In genomic region chr2:234823877-234824376, GRCh38 we compare ENCODE assay signal across 1 cellular context.
TF ChIP-seq lines count a peak whose summit lies in the region.

No MANE protein-coding gene starts in this region.

TF ChIP-seq in HepG2, 621 proteins besides CTCF, POLR2A, EP300 and RAD21 (continued from another document and continues in another):
- TF ChIP-seq, protein P1, sequence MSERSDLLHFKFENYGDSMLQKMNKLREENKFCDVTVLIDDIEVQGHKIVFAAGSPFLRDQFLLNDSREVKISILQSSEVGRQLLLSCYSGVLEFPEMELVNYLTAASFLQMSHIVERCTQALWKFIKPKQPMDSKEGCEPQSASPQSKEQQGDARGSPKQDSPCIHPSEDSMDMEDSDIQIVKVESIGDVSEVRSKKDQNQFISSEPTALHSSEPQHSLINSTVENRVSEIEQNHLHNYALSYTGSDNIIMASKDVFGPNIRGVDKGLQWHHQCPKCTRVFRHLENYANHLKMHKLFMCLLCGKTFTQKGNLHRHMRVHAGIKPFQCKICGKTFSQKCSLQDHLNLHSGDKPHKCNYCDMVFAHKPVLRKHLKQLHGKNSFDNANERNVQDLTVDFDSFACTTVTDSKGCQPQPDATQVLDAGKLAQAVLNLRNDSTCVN (CRISPR knock-in tag; IDR thresholded peaks at IDR 0.05; ENCODE audit: borderline replicate concordance): no peak; the same call in 1 of the 2 replicates
- no peak for TF ChIP-seq LCORL (IDR thresholded peaks at IDR 0.05)
- 0 out of 2 replicates have a peak, but pooled peaks have one; percentile 40 for TF ChIP-seq LCORL (CRISPR knock-in tag; IDR thresholded peaks at IDR 0.05)
- peak; percentile 95 for TF ChIP-seq SOX5 (CRISPR knock-in tag; IDR thresholded peaks at IDR 0.05; ENCODE audit: borderline replicate concordance)
- no peak for TF ChIP-seq ZNF615 (CRISPR knock-in tag; IDR thresholded peaks at IDR 0.05; ENCODE audit: borderline replicate concordance)
- no peak for TF ChIP-seq ZSCAN12 (CRISPR knock-in tag; IDR thresholded peaks at IDR 0.05)
- TF ChIP-seq ZNF441 (CRISPR knock-in tag; IDR thresholded peaks at IDR 0.05; ENCODE audit: borderline replicate concordance): peak; percentile 67; the same call in 1 of the 2 replicates
- TF ChIP-seq ZBTB44 (CRISPR knock-in tag; IDR thresholded peaks at IDR 0.05): no peak
- TF ChIP-seq POGZ (CRISPR knock-in tag; IDR thresholded peaks at IDR 0.05): peak; percentile 58; the same call in 1 of the 2 replicates
- TF ChIP-seq PAWR (CRISPR knock-in tag; IDR thresholded peaks at IDR 0.05; ENCODE audit: borderline replicate concordance): no peak
- TF ChIP-seq ZMYM2 (CRISPR knock-in tag; IDR thresholded peaks at IDR 0.05): 0 out of 2 replicates have a peak, but pooled peaks have one; percentile 54
- TF ChIP-seq EZH2 (conservative IDR thresholded peaks at IDR 0.05; ENCODE audit: low read depth, low read length): no peak
- TF ChIP-seq ZFX (CRISPR knock-in tag; IDR thresholded peaks at IDR 0.05; ENCODE audit: low read depth): no peak
- TF ChIP-seq MATR3 (CRISPR knock-in tag; IDR thresholded peaks at IDR 0.05): no peak
- TF ChIP-seq BHLHE40 (IDR thresholded peaks at IDR 0.05; ENCODE audit: low read length): 0 out of 2 replicates have a peak, but pooled peaks have one; percentile 46
- TF ChIP-seq, protein P2, sequence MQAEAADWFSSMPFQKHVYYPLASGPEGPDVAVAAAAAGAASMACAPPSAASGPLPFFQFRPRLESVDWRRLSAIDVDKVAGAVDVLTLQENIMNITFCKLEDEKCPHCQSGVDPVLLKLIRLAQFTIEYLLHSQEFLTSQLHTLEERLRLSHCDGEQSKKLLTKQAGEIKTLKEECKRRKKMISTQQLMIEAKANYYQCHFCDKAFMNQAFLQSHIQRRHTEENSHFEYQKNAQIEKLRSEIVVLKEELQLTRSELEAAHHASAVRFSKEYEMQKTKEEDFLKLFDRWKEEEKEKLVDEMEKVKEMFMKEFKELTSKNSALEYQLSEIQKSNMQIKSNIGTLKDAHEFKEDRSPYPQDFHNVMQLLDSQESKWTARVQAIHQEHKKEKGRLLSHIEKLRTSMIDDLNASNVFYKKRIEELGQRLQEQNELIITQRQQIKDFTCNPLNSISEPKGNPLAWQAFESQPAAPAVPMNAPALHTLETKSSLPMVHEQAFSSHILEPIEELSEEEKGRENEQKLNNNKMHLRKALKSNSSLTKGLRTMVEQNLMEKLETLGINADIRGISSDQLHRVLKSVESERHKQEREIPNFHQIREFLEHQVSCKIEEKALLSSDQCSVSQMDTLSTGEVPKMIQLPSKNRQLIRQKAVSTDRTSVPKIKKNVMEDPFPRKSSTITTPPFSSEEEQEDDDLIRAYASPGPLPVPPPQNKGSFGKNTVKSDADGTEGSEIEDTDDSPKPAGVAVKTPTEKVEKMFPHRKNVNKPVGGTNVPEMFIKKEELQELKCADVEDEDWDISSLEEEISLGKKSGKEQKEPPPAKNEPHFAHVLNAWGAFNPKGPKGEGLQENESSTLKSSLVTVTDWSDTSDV (CRISPR knock-in tag; IDR thresholded peaks at IDR 0.05): no peak
- TF ChIP-seq KDM1A (CRISPR knock-in tag; IDR thresholded peaks at IDR 0.05): no peak
- TF ChIP-seq ZNF468 (CRISPR knock-in tag; IDR thresholded peaks at IDR 0.05): no peak
- peak; percentile 32 for TF ChIP-seq ASH2L (IDR thresholded peaks at IDR 0.05; ENCODE audit: insufficient read length, low read depth, low read length)
- TF ChIP-seq GATAD2A (CRISPR knock-in tag; IDR thresholded peaks at IDR 0.05): peak; percentile 78
- TF ChIP-seq, protein P3, sequence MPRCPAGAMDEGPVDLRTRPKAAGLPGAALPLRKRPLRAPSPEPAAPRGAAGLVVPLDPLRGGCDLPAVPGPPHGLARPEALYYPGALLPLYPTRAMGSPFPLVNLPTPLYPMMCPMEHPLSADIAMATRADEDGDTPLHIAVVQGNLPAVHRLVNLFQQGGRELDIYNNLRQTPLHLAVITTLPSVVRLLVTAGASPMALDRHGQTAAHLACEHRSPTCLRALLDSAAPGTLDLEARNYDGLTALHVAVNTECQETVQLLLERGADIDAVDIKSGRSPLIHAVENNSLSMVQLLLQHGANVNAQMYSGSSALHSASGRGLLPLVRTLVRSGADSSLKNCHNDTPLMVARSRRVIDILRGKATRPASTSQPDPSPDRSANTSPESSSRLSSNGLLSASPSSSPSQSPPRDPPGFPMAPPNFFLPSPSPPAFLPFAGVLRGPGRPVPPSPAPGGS (CRISPR knock-in tag; IDR thresholded peaks at IDR 0.05): no peak
- TF ChIP-seq, protein P4, sequence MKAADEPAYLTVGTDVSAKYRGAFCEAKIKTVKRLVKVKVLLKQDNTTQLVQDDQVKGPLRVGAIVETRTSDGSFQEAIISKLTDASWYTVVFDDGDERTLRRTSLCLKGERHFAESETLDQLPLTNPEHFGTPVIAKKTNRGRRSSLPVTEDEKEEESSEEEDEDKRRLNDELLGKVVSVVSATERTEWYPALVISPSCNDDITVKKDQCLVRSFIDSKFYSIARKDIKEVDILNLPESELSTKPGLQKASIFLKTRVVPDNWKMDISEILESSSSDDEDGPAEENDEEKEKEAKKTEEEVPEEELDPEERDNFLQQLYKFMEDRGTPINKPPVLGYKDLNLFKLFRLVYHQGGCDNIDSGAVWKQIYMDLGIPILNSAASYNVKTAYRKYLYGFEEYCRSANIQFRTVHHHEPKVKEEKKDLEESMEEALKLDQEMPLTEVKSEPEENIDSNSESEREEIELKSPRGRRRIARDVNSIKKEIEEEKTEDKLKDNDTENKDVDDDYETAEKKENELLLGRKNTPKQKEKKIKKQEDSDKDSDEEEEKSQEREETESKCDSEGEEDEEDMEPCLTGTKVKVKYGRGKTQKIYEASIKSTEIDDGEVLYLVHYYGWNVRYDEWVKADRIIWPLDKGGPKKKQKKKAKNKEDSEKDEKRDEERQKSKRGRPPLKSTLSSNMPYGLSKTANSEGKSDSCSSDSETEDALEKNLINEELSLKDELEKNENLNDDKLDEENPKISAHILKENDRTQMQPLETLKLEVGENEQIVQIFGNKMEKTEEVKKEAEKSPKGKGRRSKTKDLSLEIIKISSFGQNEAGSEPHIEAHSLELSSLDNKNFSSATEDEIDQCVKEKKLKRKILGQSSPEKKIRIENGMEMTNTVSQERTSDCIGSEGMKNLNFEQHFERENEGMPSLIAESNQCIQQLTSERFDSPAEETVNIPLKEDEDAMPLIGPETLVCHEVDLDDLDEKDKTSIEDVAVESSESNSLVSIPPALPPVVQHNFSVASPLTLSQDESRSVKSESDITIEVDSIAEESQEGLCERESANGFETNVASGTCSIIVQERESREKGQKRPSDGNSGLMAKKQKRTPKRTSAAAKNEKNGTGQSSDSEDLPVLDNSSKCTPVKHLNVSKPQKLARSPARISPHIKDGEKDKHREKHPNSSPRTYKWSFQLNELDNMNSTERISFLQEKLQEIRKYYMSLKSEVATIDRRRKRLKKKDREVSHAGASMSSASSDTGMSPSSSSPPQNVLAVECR (CRISPR knock-in tag; IDR thresholded peaks at IDR 0.05; ENCODE audit: borderline replicate concordance): 0 out of 2 replicates have a peak, but pooled peaks have one; percentile 12
- TF ChIP-seq HOXD1 (CRISPR knock-in tag; IDR thresholded peaks at IDR 0.05): no peak
- no peak for TF ChIP-seq TAF15 (IDR thresholded peaks at IDR 0.05; ENCODE audit: low read depth, low read length, poor library complexity, severe bottlenecking)
- TF ChIP-seq ZNF17 (CRISPR knock-in tag; IDR thresholded peaks at IDR 0.05): no peak
- no peak for TF ChIP-seq TOPORS (CRISPR knock-in tag; IDR thresholded peaks at IDR 0.05)
- no peak for TF ChIP-seq ZSCAN29 (CRISPR knock-in tag; conservative IDR thresholded peaks at IDR 0.05)
- 0 out of 2 replicates have a peak, but pooled peaks have one; percentile 32 for TF ChIP-seq ISL2 (CRISPR knock-in tag; IDR thresholded peaks at IDR 0.05)
- no peak for TF ChIP-seq CREB1 (IDR thresholded peaks at IDR 0.05)
- peak; percentile 65; the same call in 1 of the 2 replicates for TF ChIP-seq CREB1 (CRISPR knock-in tag; IDR thresholded peaks at IDR 0.05)
- no peak for TF ChIP-seq ZNF296 (CRISPR knock-in tag; conservative IDR thresholded peaks at IDR 0.05)
- TF ChIP-seq MED1 (CRISPR knock-in tag; IDR thresholded peaks at IDR 0.05): peak; percentile 71
- peak; percentile 53 for TF ChIP-seq SAP130 (CRISPR knock-in tag; IDR thresholded peaks at IDR 0.05; ENCODE audit: low read depth)
- no peak for TF ChIP-seq ZBTB10 (CRISPR knock-in tag; IDR thresholded peaks at IDR 0.05; ENCODE audit: borderline replicate concordance)
- TF ChIP-seq ZNF280B (CRISPR knock-in tag; IDR thresholded peaks at IDR 0.05; ENCODE audit: borderline replicate concordance): no peak
- TF ChIP-seq KDM3A (CRISPR knock-in tag; IDR thresholded peaks at IDR 0.05; ENCODE audit: low read depth): no peak
- no peak for TF ChIP-seq ZNF878 (CRISPR knock-in tag; IDR thresholded peaks at IDR 0.05)
- TF ChIP-seq SYNCRIP (IDR thresholded peaks at IDR 0.05; ENCODE audit: insufficient read depth, low read depth, low read length): no peak
- peak; percentile 27 for TF ChIP-seq XRCC5 (optimal IDR thresholded peaks at IDR 0.05; ENCODE audit: low read length)
- TF ChIP-seq ELF1 (CRISPR knock-in tag; IDR thresholded peaks at IDR 0.05): 0 out of 2 replicates have a peak, but pooled peaks have one; percentile 11
- TF ChIP-seq CREM (IDR thresholded peaks at IDR 0.05): peak; percentile 25; the same call in 1 of the 2 replicates
- no peak for TF ChIP-seq CREM (CRISPR knock-in tag; IDR thresholded peaks at IDR 0.05)
- peak; percentile 31; the same call in 1 of the 2 replicates for TF ChIP-seq BCL6 (CRISPR knock-in tag; IDR thresholded peaks at IDR 0.05)
- TF ChIP-seq TEAD3 (CRISPR knock-in tag; optimal IDR thresholded peaks at IDR 0.05; ENCODE audit: borderline replicate concordance): peak; percentile 59
- peak; percentile 70 for TF ChIP-seq SKI (IDR thresholded peaks at IDR 0.05; ENCODE audit: partially characterized antibody)
- TF ChIP-seq NFE2L2 (IDR thresholded peaks at IDR 0.05; ENCODE audit: low read length): no peak
- TF ChIP-seq ZNF292 (CRISPR knock-in tag; IDR thresholded peaks at IDR 0.05; ENCODE audit: borderline replicate concordance, low read depth): peak; percentile 38; the same call in 1 of the 2 replicates
- TF ChIP-seq FOXA3 (CRISPR knock-in tag; IDR thresholded peaks at IDR 0.05): peak; percentile 85
- peak; percentile 65; the same call in 1 of the 2 replicates for TF ChIP-seq JUN (CRISPR knock-in tag; IDR thresholded peaks at IDR 0.05)
- TF ChIP-seq HDAC2 (CRISPR knock-in tag; IDR thresholded peaks at IDR 0.05): peak; percentile 50
- peak; percentile 47; the same call in 1 of the 2 replicates for TF ChIP-seq NR2F2 (IDR thresholded peaks at IDR 0.05; ENCODE audit: borderline replicate concordance, low read depth)
- no peak for TF ChIP-seq ZNF124 (CRISPR knock-in tag; IDR thresholded peaks at IDR 0.05)
- TF ChIP-seq, protein P5, sequence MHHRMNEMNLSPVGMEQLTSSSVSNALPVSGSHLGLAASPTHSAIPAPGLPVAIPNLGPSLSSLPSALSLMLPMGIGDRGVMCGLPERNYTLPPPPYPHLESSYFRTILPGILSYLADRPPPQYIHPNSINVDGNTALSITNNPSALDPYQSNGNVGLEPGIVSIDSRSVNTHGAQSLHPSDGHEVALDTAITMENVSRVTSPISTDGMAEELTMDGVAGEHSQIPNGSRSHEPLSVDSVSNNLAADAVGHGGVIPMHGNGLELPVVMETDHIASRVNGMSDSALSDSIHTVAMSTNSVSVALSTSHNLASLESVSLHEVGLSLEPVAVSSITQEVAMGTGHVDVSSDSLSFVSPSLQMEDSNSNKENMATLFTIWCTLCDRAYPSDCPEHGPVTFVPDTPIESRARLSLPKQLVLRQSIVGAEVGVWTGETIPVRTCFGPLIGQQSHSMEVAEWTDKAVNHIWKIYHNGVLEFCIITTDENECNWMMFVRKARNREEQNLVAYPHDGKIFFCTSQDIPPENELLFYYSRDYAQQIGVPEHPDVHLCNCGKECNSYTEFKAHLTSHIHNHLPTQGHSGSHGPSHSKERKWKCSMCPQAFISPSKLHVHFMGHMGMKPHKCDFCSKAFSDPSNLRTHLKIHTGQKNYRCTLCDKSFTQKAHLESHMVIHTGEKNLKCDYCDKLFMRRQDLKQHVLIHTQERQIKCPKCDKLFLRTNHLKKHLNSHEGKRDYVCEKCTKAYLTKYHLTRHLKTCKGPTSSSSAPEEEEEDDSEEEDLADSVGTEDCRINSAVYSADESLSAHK (CRISPR knock-in tag; IDR thresholded peaks at IDR 0.05; ENCODE audit: borderline replicate concordance): no peak
